Comparison of ENCODE assay signal across 8 cellular contexts in the genomic region with DNA sequence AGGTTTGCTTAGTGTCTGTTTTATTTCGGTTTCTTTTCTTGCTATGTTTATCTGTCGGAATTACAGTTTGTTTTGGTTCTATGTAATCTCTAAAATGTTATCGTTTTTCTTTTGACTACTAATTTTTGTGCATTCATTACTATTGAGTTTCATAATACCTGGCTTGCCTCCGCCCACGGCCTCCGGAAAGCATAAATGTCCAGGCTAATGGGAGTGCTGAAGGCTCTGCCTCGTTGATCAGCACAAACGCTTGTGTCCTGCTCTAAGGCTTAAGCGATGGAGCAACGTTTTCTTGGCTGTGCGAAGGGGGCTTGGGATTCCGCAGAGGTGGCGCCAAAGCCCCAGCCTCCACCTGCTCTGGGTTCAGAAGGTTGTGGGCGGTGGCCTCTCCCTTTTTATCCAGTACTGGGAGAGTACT. TPM values are rescaled to one million over a fixed set of nuclear protein-coding genes. Genes with fewer than 3 reads are reported as not detected.
A peak's percentile ranks its signal among the peaks of the same experiment; 100 is the strongest.
DNase-seq lines count a peak whose midpoint lies in the region; ATAC-seq and TF ChIP-seq lines count a peak whose summit lies in the region.

No MANE protein-coding gene starts in this region.

- ATAC-seq in HG02571 (IDR thresholded peaks at IDR 0.05; ENCODE audit: unreplicated experiment) (peak; percentile 5), lower lobe of right lung (no peak)

- no peak for TF ChIP-seq CTCF in adrenal gland (IDR thresholded peaks at IDR 0.05)
- no peak for TF ChIP-seq CTCF in lower lobe of right lung (IDR thresholded peaks at IDR 0.05)
- no peak for TF ChIP-seq CTCF in tibial nerve (IDR thresholded peaks at IDR 0.05)

- WGBS in adrenal gland, 4 donors: 19 to 31% (median 27%) methylated on average over 14 of the region's 14 CpGs
- WGBS in tibial nerve, 2 donors: 28 to 34% methylated on average over 14 of the region's 14 CpGs

- H3K4me1 ChIP-seq in adrenal gland (replicated peaks in 1 of 2) (peaks cover 0 to 4% of the 10 kb centered on the region in 2 donors), lower lobe of right lung (peaks cover 6% of the 10 kb centered on the region), tibial nerve (peaks cover 0 to 22% (median 11%) of the 10 kb centered on the region in 4 donors)

- intact Hi-C loops in adrenal gland (cut with DNase I): no loop called here
- intact Hi-C loops in lower lobe of right lung (cut with DNase I): no loop called here

- H3K27me3 ChIP-seq in adrenal gland: no peaks in the 10 kb centered on the region
- peaks cover 52% of the 10 kb centered on the region for H3K27me3 ChIP-seq in lower lobe of right lung (ENCODE audit: low read depth)
- peaks cover 0 to 3% of the 10 kb centered on the region in 2 donors for H3K27me3 ChIP-seq in tibial nerve

- peak in 1 of 2 donors; percentile 1 for TF ChIP-seq EP300 in tibial nerve (IDR thresholded peaks at IDR 0.05)

- H3K27ac ChIP-seq in adrenal gland (peak overlapping the region; percentile 15 to 98 (median 94)), lower lobe of right lung (peak overlapping the region; percentile 95), tibial nerve (peak overlapping the region in 3 of 4 donors; percentile 95 to 99 (median 96))

- TF ChIP-seq POLR2A in adrenal gland (IDR thresholded peaks at IDR 0.05) (no peak), tibial nerve (IDR thresholded peaks at IDR 0.05) (no peak)

- H3K9me3 ChIP-seq in adrenal gland (replicated peaks in 1 of 3) (no peaks in the 10 kb centered on the region), lower lobe of right lung (no peaks in the 10 kb centered on the region), tibial nerve (no peaks in the 10 kb centered on the region)

- H3K4me3 ChIP-seq in adrenal gland (peak overlapping the region in 2 of 4 donors; percentile 24 to 56), lower lobe of right lung (peak overlapping the region; percentile 52), tibial nerve (peak overlapping the region; percentile 60 to 75 (median 66))

- H3K36me3 ChIP-seq in adrenal gland (replicated peaks in 1 of 2) (no peaks in the 10 kb centered on the region), lower lobe of right lung (no peaks in the 10 kb centered on the region), tibial nerve (no peaks in the 10 kb centered on the region)

- peak; percentile 42 for DNase-seq in NCI-H82 (lab: John Stamatoyannopoulos, UW)
- no peak for DNase-seq in NCI-H82 treated with DMSO at 0.1 percent for 48 hours (lab: John Stamatoyannopoulos, UW; ENCODE audit: unreplicated experiment)
- DNase-seq in NCI-H2029 (lab: John Stamatoyannopoulos, UW): peak; percentile 58
- peak in 2 of 7 donors; percentile 24 to 38 for DNase-seq in adrenal gland
- DNase-seq in lower lobe of right lung: no peak
- no peak for DNase-seq in tibial nerve (ENCODE audit: low spot score in 2 of 2)
- DNase-seq in occipital lobe (lab: John Stamatoyannopoulos, UW): no peak

RNA-seq across cellular contexts. Expression of gene ANXA2R, which starts 19.8 kb away (rescaled TPM):
- total RNA-seq in adrenal gland (1 to 10 TPM in 7 of 8 donors, under 1 TPM in 1; 0.30 to 3.7 (median 2.8) TPM), lower lobe of right lung (4.4 TPM), tibial nerve (1 to 10 TPM; 5.4 to 9.0 (median 8.1) TPM), occipital lobe (0.31 TPM)
- 1 to 10 TPM in 2 of 3 donors, under 1 TPM in 1; 0.55 to 5.2 (median 3.5) TPM for polyA plus RNA-seq in adrenal gland

Comparison
In these comparisons a context has a peak if more than half of its experiments do, and no peak if none do; other contexts are left out.
1. DNase-seq: peak in NCI-H82 (single experiment) and NCI-H2029 (single experiment); none in NCI-H82 treated with DMSO at 0.1 percent for 48 hours (single experiment), lower lobe of right lung (single experiment), tibial nerve (0 of 2) and occipital lobe (single experiment).
2. Peak in every context shown above with its lines, with median percentiles within 50 percentile points of each other: H3K27ac ChIP-seq.